Comparison of ENCODE assay signal across 25 cellular contexts in genomic region chr9:33341182-33341581, GRCh38.
"Had no signal": no experiment of that assay in that cellular context is flagged by ENCODE, and none has a peak within 500 bp of the region (broad histone marks: within the 10 kb centered on the region; RNA-seq: fewer than 3 reads in every experiment).

No MANE protein-coding gene starts in this region.

- H3K27me3 ChIP-seq: brain microvascular endothelial cell, esophagus squamous epithelium, hepatocyte, uterus had no signal

- H3K27ac ChIP-seq: brain microvascular endothelial cell, esophagus squamous epithelium, hepatocyte, left ventricle myocardium inferior, SK-N-MC, uterus had no signal

- DNase-seq: activated CD4-positive, alpha-beta T cell treated with anti-CD3 and anti-CD28 coated beads for 1 hour; activated CD4-positive, alpha-beta T cell treated with anti-CD3 and anti-CD28 coated beads, Interleukin-2, amount 50 U/mL, for 1 hour; activated CD8-positive, alpha-beta memory T cell treated with anti-CD3 and anti-CD28 coated beads for 24 hours; activated effector memory CD4-positive, alpha-beta T cell treated with anti-CD3 and anti-CD28 coated beads, Interleukin-2, amount 50 U/mL, for 16 hours; activated naive CD4-positive, alpha-beta T cell treated with anti-CD3 and anti-CD28 coated beads for 36 hours; amniotic stem cell; brain microvascular endothelial cell; cortex of kidney; endodermal cell; esophagus squamous epithelium; foreskin melanocyte; islet precursor cell; left ventricle myocardium inferior; mucosa of descending colon; posterior cingulate gyrus; right cardiac atrium; stimulated activated naive CD8-positive, alpha-beta T cell treated with anti-CD3 and anti-CD28 coated beads, Interleukin-15, Interleukin-2, amounts not matched to agents 100 U/mL and 50 U/mL, for 24 hours; substantia nigra; uterus had no signal

- H3K9me3 ChIP-seq: uterus had no signal

- H3K36me3 ChIP-seq: uterus had no signal

- H3K4me1 ChIP-seq: esophagus squamous epithelium, left ventricle myocardium inferior, uterus had no signal

- H3K27ac Mint-ChIP-seq: endodermal cell, type B pancreatic cell, WTC11 had no signal

- H3K4me3 Mint-ChIP-seq: activated naive CD4-positive, alpha-beta T cell treated with anti-CD3 and anti-CD28 coated beads for 36 hours; endodermal cell; type B pancreatic cell; WTC11 had no signal

- H3K4me3 ChIP-seq: esophagus squamous epithelium, hepatocyte, left ventricle myocardium inferior, lung, mucosa of descending colon, SK-N-MC, uterus had no signal

- H3K4me1 Mint-ChIP-seq: endodermal cell, WTC11 had no signal

- ATAC-seq: mucosa of descending colon; natural killer cell treated with Interleukin-12 subunit alpha and Interleukin-12 subunit beta and Interleukin-15 and Interleukin-18, amount 100 ng/mL, for 72 hours; right cardiac atrium; WTC11 had no signal

- H3K27me3 Mint-ChIP-seq: natural killer cell treated with Interleukin-12 subunit alpha and Interleukin-12 subunit beta and Interleukin-15 and Interleukin-18, amount 100 ng/mL, for 72 hours; type B pancreatic cell had no signal
